Comparison of ENCODE assay signal across 9 cellular contexts in the genomic region with DNA sequence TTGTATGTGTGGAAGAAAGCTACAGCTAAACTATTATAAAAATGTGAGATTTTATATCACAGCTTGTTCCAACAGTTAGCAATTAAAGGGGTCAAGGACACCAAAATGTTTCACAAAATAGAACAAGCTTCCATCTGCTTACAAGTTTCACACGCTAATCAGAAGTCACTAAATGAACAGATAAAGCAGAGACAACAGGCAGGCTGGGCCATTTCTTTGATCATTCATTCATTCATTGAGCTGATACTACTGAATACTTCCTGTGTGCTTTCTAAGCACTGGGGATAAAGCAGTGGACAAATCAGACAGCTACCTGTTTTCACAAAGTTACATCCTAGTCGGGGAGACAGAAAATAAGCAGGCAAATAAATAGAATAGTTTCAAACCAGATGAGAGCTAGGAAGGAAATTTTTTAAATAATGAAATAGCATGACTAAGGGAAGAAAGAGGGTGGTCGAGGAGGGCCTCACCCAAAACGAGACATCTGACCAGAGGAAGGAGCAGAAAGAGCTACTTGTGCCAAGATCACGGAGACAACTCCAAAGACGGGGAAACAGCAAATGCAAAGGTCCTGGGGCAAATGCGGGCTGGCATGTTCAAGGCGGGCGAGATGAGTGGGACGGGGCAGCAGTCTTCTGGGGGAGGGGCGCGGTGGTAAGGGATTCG. TPM values are rescaled to one million over a fixed set of nuclear protein-coding genes. Genes with fewer than 3 reads are reported as not detected.
DNase-seq lines count a peak whose midpoint lies in the region; ATAC-seq, FAIRE-seq and TF ChIP-seq lines count a peak whose summit lies in the region.
"Had no signal": no experiment of that assay in that cellular context is flagged by ENCODE, and none has a peak within 500 bp of the region (broad histone marks: within the 10 kb centered on the region; RNA-seq: fewer than 3 reads in every experiment).

No MANE protein-coding gene starts in this region.

- intact Hi-C loops in CD4-positive, alpha-beta T cell (cut with DNase I, micrococcal nuclease): loop anchor here (5.0 to 10.0 kb wide), 6 partner anchors 182 to 613 kb away; partner anchors contain the start of genes MGAT4B (in 1 of the 2), RNF130 (in 1 of the 2) and ZFP62 (in 1 of the 2)

- H3K79me1 ChIP-seq in H1 (ENCODE audit: low read depth, low read length): peaks cover 9% of the 10 kb centered on the region
- H3K79me1 ChIP-seq in neuronal stem cell (ENCODE audit: low read depth, low read length): peaks cover 13% of the 10 kb centered on the region

- FAIRE-seq in H1 (lab: Jason Lieb, UNC): no peak

- H3K18ac ChIP-seq in H1 (ENCODE audit: extremely low read depth, low read length) (no peak overlapping the region), neuronal stem cell (ENCODE audit: low read length) (no peak overlapping the region)

- TF ChIP-seq POLR2A in H1 (IDR thresholded peaks at IDR 0.05; ENCODE audit: control extremely low read depth in 1 of 2, low read depth in 2 of 2, low read length in 2 of 2): no peak

- H2BK12ac ChIP-seq in H1 (ENCODE audit: low read depth, low read length) (no peak overlapping the region), neuronal stem cell (ENCODE audit: low read length) (no peak overlapping the region)

- H3K79me2 ChIP-seq in H1 (ENCODE audit: control insufficient read depth in 1 of 2, insufficient read depth in 2 of 2, low read length in 2 of 2): peaks cover 7 to 45% of the 10 kb centered on the region in 2 experiments; a peak in 3 of 4 replicates

- H3K27me3 ChIP-seq in CD4-positive, alpha-beta T cell (ENCODE audit: control insufficient read depth, insufficient read depth, low read length): no peaks in the 10 kb centered on the region
- no peaks in the 10 kb centered on the region for H3K27me3 ChIP-seq in NT2/D1 (ENCODE audit: insufficient read depth, insufficient read length)
- no peaks in the 10 kb centered on the region for H3K27me3 ChIP-seq in H1 (replicated peaks in 1 of 4; ENCODE audit: control insufficient read depth in 3 of 4, extremely low read depth in 1 of 4, insufficient read depth in 3 of 4, low read length in 3 of 4)
- H3K27me3 ChIP-seq in neuronal stem cell (ENCODE audit: control insufficient read depth in 3 of 3, insufficient read depth in 3 of 3, low read depth in 1 of 3, low read length in 3 of 3): peaks cover 0 to 2% (median 0%) of the 10 kb centered on the region in 3 experiments

- H3K14ac ChIP-seq in H1 (ENCODE audit: insufficient read length) (no peak overlapping the region), neuronal stem cell (ENCODE audit: low read length) (no peak overlapping the region)

- H3K4me1 Mint-ChIP-seq in CD4-positive, alpha-beta T cell (ENCODE audit: low read depth): peaks cover 51% of the 10 kb centered on the region

- H4K91ac ChIP-seq in H1 (replicated peaks; ENCODE audit: insufficient read length, low read length) (no peak overlapping the region), neuronal stem cell (ENCODE audit: low read depth, low read length, poor library complexity) (no peak overlapping the region)

- H2BK20ac ChIP-seq in H1 (ENCODE audit: low read length): no peak overlapping the region

- H3K56ac ChIP-seq in H1 (replicated peaks; ENCODE audit: insufficient read length, low read depth, low read length): no peak overlapping the region

- H3K4me1 ChIP-seq in NT2/D1 (ENCODE audit: insufficient read depth, insufficient read length) (peaks cover 7% of the 10 kb centered on the region), H1 (replicated peaks in 1 of 4; ENCODE audit: control insufficient read depth in 3 of 4, insufficient read depth in 4 of 4, low read length in 3 of 4) (peaks cover 0 to 6% (median 5%) of the 10 kb centered on the region in 4 experiments; a peak in 6 of 7 replicates), neuronal stem cell (ENCODE audit: control insufficient read depth in 2 of 2, insufficient read depth in 1 of 2, low read depth in 1 of 2, low read length in 2 of 2) (peaks cover 0 to 11% of the 10 kb centered on the region in 2 donors)

- no peak for TF ChIP-seq EP300 in H1 (IDR thresholded peaks at IDR 0.05; ENCODE audit: borderline replicate concordance in 1 of 2, low read depth in 2 of 2, low read length in 2 of 2)

- no peak for ATAC-seq in CD4-positive, alpha-beta T cell (ENCODE audit: poor library complexity)
- ATAC-seq in HG03139 (IDR thresholded peaks at IDR 0.05; ENCODE audit: unreplicated experiment): no peak

- H4K8ac ChIP-seq in H1 (ENCODE audit: extremely low read depth, insufficient read depth, low read length) (peak overlapping the region; percentile 9; the same call in 1 of the 2 replicates), neuronal stem cell (ENCODE audit: low read depth, low read length) (no peak overlapping the region)

- TF ChIP-seq CTCF in CD4-positive, alpha-beta T cell (IDR thresholded peaks at IDR 0.05): no peak
- TF ChIP-seq CTCF in H1 (IDR thresholded peaks at IDR 0.05; ENCODE audit: control extremely low read depth in 1 of 3, insufficient read depth in 1 of 3, low read depth in 1 of 3, low read length in 3 of 3): no peak

- peaks cover 35% of the 10 kb centered on the region for H3K36me3 Mint-ChIP-seq in CD4-positive, alpha-beta T cell (ENCODE audit: low read depth)

- H2BK5ac ChIP-seq in H1 (ENCODE audit: low read depth, low read length): no peak overlapping the region
- H2BK5ac ChIP-seq in neuronal stem cell (ENCODE audit: low read length): no peak overlapping the region

- 41% methylated on average over 13 of the region's 13 CpGs; no CpG with 5 or more reads in 1 of the 2 experiments for WGBS in H1 (ENCODE audit: extremely low coverage in 1 of 2, insufficient coverage in 1 of 2, insufficient read length in 1 of 2, insufficient replicate concordance in 2 of 2, low coverage in 1 of 2, low lambda C conversion rate in 2 of 2, missing lambda C conversion rate in 1 of 2), 2 experiments
- WGBS in neuronal stem cell (ENCODE audit: extremely low coverage in 2 of 2, insufficient read length in 2 of 2, insufficient replicate concordance in 1 of 2), 2 donors: no CpG with 5 or more reads among the region's 13 CpGs

- peak overlapping the region; percentile 72 to 82 for H3K4me2 ChIP-seq in H1 (ENCODE audit: insufficient read depth in 1 of 2, low read depth in 2 of 2, low read length in 2 of 2)
- H3K4me2 ChIP-seq in neuronal stem cell (ENCODE audit: insufficient read depth, low read length, poor library complexity, severe bottlenecking): peak overlapping the region; percentile 99

- H4K20me1 ChIP-seq in H1 (replicated peaks in 1 of 2; ENCODE audit: control insufficient read depth in 1 of 2, insufficient read depth in 2 of 2, low read length in 2 of 2): peaks cover 8 to 9% of the 10 kb centered on the region in 2 experiments

- H2AK5ac ChIP-seq in H1 (ENCODE audit: low read depth, low read length) (no peak overlapping the region), neuronal stem cell (ENCODE audit: low read depth, low read length) (peak overlapping the region; percentile 98)

- no peak for DNase-seq in CD4-positive, alpha-beta T cell
- no peak for DNase-seq in NT2/D1 (ENCODE audit: low read depth, low spot score)
- DNase-seq in H1 (ENCODE audit: low read depth in 1 of 2, low spot score in 2 of 2): no peak
- DNase-seq in neuronal stem cell (ENCODE audit: low spot score): no peak
- no peak for DNase-seq in globus pallidus (ENCODE audit: low spot score)
- no peak for DNase-seq in kidney glomerular epithelial cell (lab: John Stamatoyannopoulos, UW)
- no peak for DNase-seq in HEK293T (ENCODE audit: extremely low spot score)
- DNase-seq: cerebellar nuclear complex had no signal

- H3K9ac ChIP-seq in NT2/D1 (ENCODE audit: insufficient read length, low read depth): peak overlapping the region; percentile 61
- H3K9ac ChIP-seq in H1 (replicated peaks in 1 of 4; ENCODE audit: extremely low read depth in 1 of 4, low read depth in 3 of 4, low read length in 3 of 4): no peak overlapping the region
- H3K9ac ChIP-seq in neuronal stem cell (ENCODE audit: low read depth, low read length, poor library complexity): peak overlapping the region; percentile 50

- no peaks in the 10 kb centered on the region for H3K9me3 ChIP-seq in CD4-positive, alpha-beta T cell (ENCODE audit: control insufficient read depth, low read length)
- H3K9me3 ChIP-seq in NT2/D1 (ENCODE audit: insufficient read depth, low read length): no peaks in the 10 kb centered on the region
- H3K9me3 ChIP-seq in H1 (ENCODE audit: insufficient read depth in 2 of 2, low read depth in 1 of 2, low read length in 1 of 2): no peaks in the 10 kb centered on the region
- peaks cover 5 to 19% of the 10 kb centered on the region in 2 donors for H3K9me3 ChIP-seq in neuronal stem cell (replicated peaks in 1 of 2; ENCODE audit: control insufficient read depth in 2 of 2, insufficient read depth in 1 of 2, low read depth in 1 of 2, low read length in 2 of 2)

- no peak overlapping the region for H3K4ac ChIP-seq in H1 (replicated peaks; ENCODE audit: insufficient read length, low read depth, low read length)
- H3K4ac ChIP-seq in neuronal stem cell (ENCODE audit: low read length): no peak overlapping the region

- H3K4me3 Mint-ChIP-seq in CD4-positive, alpha-beta T cell: peak overlapping the region; percentile 89

- H3K27me3 Mint-ChIP-seq in CD4-positive, alpha-beta T cell: no peaks in the 10 kb centered on the region

- H3K27ac ChIP-seq in CD4-positive, alpha-beta T cell (ENCODE audit: low read depth, low read length): no peak overlapping the region
- H3K27ac ChIP-seq in H1 (ENCODE audit: low read depth, low read length) (no peak overlapping the region), neuronal stem cell (replicated peaks; ENCODE audit: low read length) (no peak overlapping the region)

- H3K9me3 Mint-ChIP-seq in CD4-positive, alpha-beta T cell: no peaks in the 10 kb centered on the region

- CTCF ChIA-PET in CD4-positive, alpha-beta T cell (lab: Charles Lee): interaction anchor here (1.6 to 8.5 kb wide), 3 partner anchors 24 to 81 kb away, joined by 3 to 93 read pairs (median 34); partner anchors contain the start of gene RASGEF1C
- CTCF ChIA-PET in H1 (lab: Charles Lee; ENCODE audit: partially characterized antibody) (interaction anchor here (0.7 to 9.0 kb wide), 7 partner anchors 12 to 316 kb away, joined by 3 to 88 read pairs (median 3); no protein-coding TSS in a partner anchor), HEK293T (lab: Yijun Ruan, JAX) (interaction anchor here (1.2 to 1.3 kb wide), 2 partner anchors 11 to 39 kb away, joined by 4 to 8 read pairs; no protein-coding TSS in a partner anchor)

- no peak for TF ChIP-seq RAD21 in H1 (IDR thresholded peaks at IDR 0.05 in 1 of 2, conservative IDR thresholded peaks at IDR 0.05 in 1 of 2; ENCODE audit: low read depth in 2 of 2, low read length in 2 of 2)

- H3K4me3 ChIP-seq in NT2/D1 (ENCODE audit: insufficient read length, low read depth) (peak overlapping the region; percentile 63), H1 (ENCODE audit: extremely low read depth in 1 of 4, insufficient read depth in 2 of 4, low read depth in 3 of 4, low read length in 4 of 4) (peak overlapping the region; percentile 65 to 85 (median 73)), neuronal stem cell (ENCODE audit: low read length in 2 of 2) (peak overlapping the region; percentile 88)

- POLR2A ChIA-PET in CD4-positive, alpha-beta T cell (lab: Charles Lee): interaction anchor here (1.2 kb wide), 1 partner anchor 63 kb away, joined by 3 read pairs; the partner anchor contains the start of gene GFPT2
- POLR2A ChIA-PET in H1 (lab: Charles Lee; ENCODE audit: partially characterized antibody) (interaction anchor here (0.7 to 1.4 kb wide), 3 partner anchors 60 to 312 kb away, joined by 3 to 5 read pairs (median 3); no protein-coding TSS in a partner anchor), HEK293T (lab: Yijun Ruan, JAX) (interaction anchor here (1.4 to 1.6 kb wide), 2 partner anchors 9 to 38 kb away, joined by 5 to 8 read pairs; no protein-coding TSS in a partner anchor)

- H3K27ac Mint-ChIP-seq in CD4-positive, alpha-beta T cell: peak overlapping the region; percentile 90

- H2BK120ac ChIP-seq in H1 (replicated peaks; ENCODE audit: low read depth, low read length): no peak overlapping the region
- H2BK120ac ChIP-seq in neuronal stem cell (ENCODE audit: low read depth, low read length): no peak overlapping the region

- H4K5ac ChIP-seq in H1 (ENCODE audit: insufficient read length, low read depth, low read length): no peak overlapping the region

- peaks cover 5% of the 10 kb centered on the region; the same call in 1 of the 2 replicates for H3K23me2 ChIP-seq in H1 (ENCODE audit: low read depth, low read length)

- no peak overlapping the region for H2AFZ ChIP-seq in H1 (ENCODE audit: low read length)
- H2AFZ ChIP-seq in neuronal stem cell (ENCODE audit: low read length): no peak overlapping the region

- H3K23ac ChIP-seq in H1 (ENCODE audit: insufficient read length) (no peak overlapping the region), neuronal stem cell (ENCODE audit: low read depth, low read length, poor library complexity) (no peak overlapping the region)

- H2BK15ac ChIP-seq in H1 (ENCODE audit: low read length): 0 out of 2 replicates have a peak overlapping the region, but pooled peaks have one; percentile 29
- H2BK15ac ChIP-seq in neuronal stem cell (ENCODE audit: low read length): no peak overlapping the region

- H3K36me3 ChIP-seq in NT2/D1 (ENCODE audit: insufficient read depth, insufficient read length, low read length): peaks cover 22% of the 10 kb centered on the region
- peaks cover 0 to 7% (median 2%) of the 10 kb centered on the region in 4 experiments; a peak in 2 of 8 replicates for H3K36me3 ChIP-seq in H1 (ENCODE audit: control insufficient read depth in 2 of 4, insufficient read depth in 4 of 4, low read length in 3 of 4)
- peaks cover 11 to 37% of the 10 kb centered on the region in 2 donors for H3K36me3 ChIP-seq in neuronal stem cell (replicated peaks in 1 of 2; ENCODE audit: control insufficient read depth in 2 of 2, insufficient read depth in 2 of 2, low read length in 2 of 2)

RNA-seq across cellular contexts. Expression of gene MAPK9, which starts 1.2 kb away (rescaled TPM):
- 10 to 100 TPM; 21.2 to 21.7 TPM for total RNA-seq in CD4-positive, alpha-beta T cell
- 37.9 and 43.7 TPM in 2 replicates for total RNA-seq in H1 (2021; fragmentation: NEBNext Ultra II Directional; extraction: Animal tissue kit (Norgen Biotek cat#: 25700))
- 18.3 and 22.3 TPM in 2 replicates for polyA plus RNA-seq in H1 (2011; rRNA removed)
- 27.1 TPM for polyA plus RNA-seq in H1 (2011; cell fraction: cytosol; rRNA removed)
- 16.9 TPM for polyA plus RNA-seq in H1 (2011; cell fraction: nucleus; rRNA removed)
- 20.5 to 30.0 TPM (median 24.3 TPM) in 4 replicates for polyA plus RNA-seq in H1 (2012, experiment 1 of 2)
- 2.9 TPM for polyA plus RNA-seq in H1 (2012, experiment 2 of 2)
- 21.8 TPM for polyA plus RNA-seq in H1 (2013, experiment 1 of 2)
- 22.3 TPM for polyA plus RNA-seq in H1 (2013, experiment 2 of 2)
- polyA minus RNA-seq in H1 (2011; rRNA and poly(A)+ RNA removed): 47.8 and 64.8 TPM in 2 replicates
- 17.2 TPM for polyA minus RNA-seq in H1 (2011; cell fraction: cytosol; rRNA and poly(A)+ RNA removed)
- polyA minus RNA-seq in H1 (2011; cell fraction: nucleus; rRNA and poly(A)+ RNA removed): 28.5 TPM
- polyA plus RNA-seq in neuronal stem cell (2013, experiment 1 of 2): 19.1 TPM
- polyA plus RNA-seq in neuronal stem cell (2013, experiment 2 of 2): 20.1 TPM

Comparison
In these comparisons a context has a peak if more than half of its experiments do, and no peak if none do; other contexts are left out.
1. H3K9ac ChIP-seq: peak in NT2/D1 (single experiment) and neuronal stem cell (single experiment); none in H1 (0 of 4).
2. Peak in every context shown above with its lines, with median percentiles within 50 percentile points of each other: H3K4me3 ChIP-seq.